ENCODE assay signal across 10 cellular contexts in the genomic region with DNA sequence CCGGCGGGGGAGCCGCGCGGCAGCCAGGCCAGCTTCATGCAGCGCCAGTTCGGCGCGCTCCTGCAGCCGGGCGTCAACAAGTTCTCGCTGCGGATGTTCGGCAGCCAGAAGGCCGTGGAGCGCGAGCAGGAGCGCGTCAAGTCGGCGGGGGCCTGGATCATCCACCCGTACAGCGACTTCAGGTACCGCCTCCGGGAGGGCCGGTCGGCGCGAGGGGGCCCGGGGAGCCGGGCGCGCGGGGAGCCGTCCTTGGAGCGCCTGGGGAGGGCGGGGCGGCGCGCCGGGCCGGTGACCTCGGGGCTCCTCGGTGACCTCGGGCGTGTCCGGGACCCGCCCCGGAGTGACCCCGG. TPM values are rescaled to one million over a fixed set of nuclear protein-coding genes. Genes with fewer than 3 reads are reported as not detected.
DNase-seq lines count a peak whose midpoint lies in the region; ATAC-seq and TF ChIP-seq lines count a peak whose summit lies in the region.
"Had no signal": no experiment of that assay in that cellular context is flagged by ENCODE, and none has a peak within 500 bp of the region (broad histone marks: within the 10 kb centered on the region; RNA-seq: fewer than 3 reads in every experiment).

No MANE protein-coding gene starts in this region.

- peak overlapping the region; percentile 55; the same call in 1 of the 2 replicates for H3K27ac ChIP-seq in VCaP
- H3K27ac ChIP-seq in foreskin keratinocyte, result no peak overlapping the region

- CTCF ChIA-PET in activated CD8-positive, alpha-beta memory T cell treated with anti-CD3 and anti-CD28 coated beads, Interleukin-2, amount 10 ng/mL, durations not matched to agents 7 days and 5 days (lab: Charles Lee), result interaction anchor here (0.8 kb wide), 1 partner anchor 144 kb away, joined by 3 read pairs; no protein-coding TSS in a partner anchor

- H3K27me3 ChIP-seq in endocrine pancreas (ENCODE audit: control insufficient read depth, insufficient read depth, low read length), result no peaks in the 10 kb centered on the region
- peaks cover 45% of the 10 kb centered on the region for H3K27me3 ChIP-seq in foreskin keratinocyte

- ATAC-seq in activated CD8-positive, alpha-beta memory T cell treated with anti-CD3 and anti-CD28 coated beads, Interleukin-2, amount 10 ng/mL, durations not matched to agents 7 days and 5 days, result peak; percentile 37
- peak; percentile 32 for ATAC-seq in stimulated activated naive CD8-positive, alpha-beta T cell treated with anti-CD3 and anti-CD28 coated beads, Interleukin-15, amount 100 ng/mL, for 72 hours
- no peak for ATAC-seq in foreskin keratinocyte
- ATAC-seq in HG03280 (IDR thresholded peaks at IDR 0.05; ENCODE audit: unreplicated experiment), result no peak

- no peaks in the 10 kb centered on the region for H3K4me1 ChIP-seq in endocrine pancreas (ENCODE audit: control insufficient read depth, insufficient read depth, low read length)
- H3K4me1 ChIP-seq in foreskin keratinocyte, result no peaks in the 10 kb centered on the region

- DNase-seq in activated CD8-positive, alpha-beta memory T cell treated with anti-CD3 and anti-CD28 coated beads, Interleukin-2, amount 10 ng/mL, durations not matched to agents 7 days and 5 days, result no peak
- no peak for DNase-seq in activated CD8-positive, alpha-beta memory T cell treated with anti-CD3 and anti-CD28 coated beads, Interleukin-2, amount 50 U/mL, for 48 hours
- peak; percentile 35 to 41 for DNase-seq in stimulated activated naive CD8-positive, alpha-beta T cell treated with anti-CD3 and anti-CD28 coated beads, Interleukin-15, amount 100 ng/mL, for 72 hours
- DNase-seq in NCI-H2081 treated with DMSO at 0.1 percent for 48 hours (lab: John Stamatoyannopoulos, UW) (no peak), foreskin keratinocyte (no peak)
- DNase-seq: activated gamma-delta T cell treated with Interleukin-2 at 50 U/mL for 16 hours, HCEC 1CT had no signal

- H3K36me3 Mint-ChIP-seq in activated CD8-positive, alpha-beta memory T cell treated with anti-CD3 and anti-CD28 coated beads, Interleukin-2, amount 10 ng/mL, durations not matched to agents 7 days and 5 days, result no peaks in the 10 kb centered on the region

- no peak overlapping the region for H3K4me3 Mint-ChIP-seq in activated CD8-positive, alpha-beta memory T cell treated with anti-CD3 and anti-CD28 coated beads, Interleukin-2, amount 10 ng/mL, durations not matched to agents 7 days and 5 days
- peak overlapping the region; percentile 45 to 61 for H3K4me3 Mint-ChIP-seq in stimulated activated naive CD8-positive, alpha-beta T cell treated with anti-CD3 and anti-CD28 coated beads, Interleukin-15, amount 100 ng/mL, for 72 hours

- peak overlapping the region; percentile 47 for H3K9ac ChIP-seq in endocrine pancreas (ENCODE audit: control insufficient read depth, insufficient read depth, low read length)

- no peaks in the 10 kb centered on the region for H3K36me3 ChIP-seq in endocrine pancreas (ENCODE audit: control insufficient read depth, insufficient read depth, low read length)

- TF ChIP-seq CTCF in VCaP (conservative IDR thresholded peaks at IDR 0.05), result no peak
- no peak for TF ChIP-seq CTCF in foreskin keratinocyte (conservative IDR thresholded peaks at IDR 0.05)

- no peaks in the 10 kb centered on the region for H3K9me3 ChIP-seq in endocrine pancreas (ENCODE audit: control insufficient read depth, low read length)

- peaks cover 2% of the 10 kb centered on the region for H3K4me1 Mint-ChIP-seq in activated CD8-positive, alpha-beta memory T cell treated with anti-CD3 and anti-CD28 coated beads, Interleukin-2, amount 10 ng/mL, durations not matched to agents 7 days and 5 days
- H3K4me1 Mint-ChIP-seq in stimulated activated naive CD8-positive, alpha-beta T cell treated with anti-CD3 and anti-CD28 coated beads, Interleukin-15, amount 100 ng/mL, for 72 hours, result peaks cover 12% of the 10 kb centered on the region

- H3K27me3 Mint-ChIP-seq in activated CD8-positive, alpha-beta memory T cell treated with anti-CD3 and anti-CD28 coated beads, Interleukin-2, amount 10 ng/mL, durations not matched to agents 7 days and 5 days, result peaks cover 37% of the 10 kb centered on the region
- H3K27me3 Mint-ChIP-seq in stimulated activated naive CD8-positive, alpha-beta T cell treated with anti-CD3 and anti-CD28 coated beads, Interleukin-15, amount 100 ng/mL, for 72 hours, result peaks cover 74% of the 10 kb centered on the region

- no peaks in the 10 kb centered on the region for H3K9me3 Mint-ChIP-seq in activated CD8-positive, alpha-beta memory T cell treated with anti-CD3 and anti-CD28 coated beads, Interleukin-2, amount 10 ng/mL, durations not matched to agents 7 days and 5 days (ENCODE audit: low read depth)
- H3K9me3 Mint-ChIP-seq in stimulated activated naive CD8-positive, alpha-beta T cell treated with anti-CD3 and anti-CD28 coated beads, Interleukin-15, amount 100 ng/mL, for 72 hours, result no peaks in the 10 kb centered on the region

- H3K4me3 ChIP-seq in endocrine pancreas (ENCODE audit: control insufficient read depth, insufficient read depth, low read length), result no peak overlapping the region

- H3K27ac Mint-ChIP-seq in activated CD8-positive, alpha-beta memory T cell treated with anti-CD3 and anti-CD28 coated beads, Interleukin-2, amount 10 ng/mL, durations not matched to agents 7 days and 5 days, result no peak overlapping the region
- no peak overlapping the region for H3K27ac Mint-ChIP-seq in stimulated activated naive CD8-positive, alpha-beta T cell treated with anti-CD3 and anti-CD28 coated beads, Interleukin-15, amount 100 ng/mL, for 72 hours

RNA-seq across cellular contexts. Expression of a gene that starts 0.7 kb away (rescaled TPM):
- total RNA-seq in activated CD8-positive, alpha-beta memory T cell treated with anti-CD3 and anti-CD28 coated beads, Interleukin-2, amount 10 ng/mL, durations not matched to agents 7 days and 5 days, result under 1 TPM; 0.67 to 0.75 TPM
- total RNA-seq in foreskin keratinocyte, result 0.20 and 0.21 TPM in 2 replicates
- 0.18 and 0.19 TPM in 2 replicates for polyA plus RNA-seq in foreskin keratinocyte

RNA-seq across cellular contexts. Expression of a gene that starts 18.0 kb away (rescaled TPM):
- 100 to 1,000 TPM; 206 to 225 TPM for total RNA-seq in activated CD8-positive, alpha-beta memory T cell treated with anti-CD3 and anti-CD28 coated beads, Interleukin-2, amount 10 ng/mL, durations not matched to agents 7 days and 5 days
- total RNA-seq in foreskin keratinocyte, result 526 and 567 TPM in 2 replicates
- 863 and 896 TPM in 2 replicates for polyA plus RNA-seq in foreskin keratinocyte

RNA-seq across cellular contexts. Expression of a gene that starts 43.0 kb away (rescaled TPM):
- 10 to 100 TPM; 65.0 to 68.1 TPM for total RNA-seq in activated CD8-positive, alpha-beta memory T cell treated with anti-CD3 and anti-CD28 coated beads, Interleukin-2, amount 10 ng/mL, durations not matched to agents 7 days and 5 days
- 54.7 and 68.1 TPM in 2 replicates for total RNA-seq in foreskin keratinocyte
- 59.9 and 69.5 TPM in 2 replicates for polyA plus RNA-seq in foreskin keratinocyte

RNA-seq across cellular contexts. Expression of a gene that starts 46.5 kb away (rescaled TPM):
- total RNA-seq in activated CD8-positive, alpha-beta memory T cell treated with anti-CD3 and anti-CD28 coated beads, Interleukin-2, amount 10 ng/mL, durations not matched to agents 7 days and 5 days, result 10 to 100 TPM; 46.9 to 76.3 TPM
- not detected in 2 replicates for total RNA-seq in foreskin keratinocyte
- 0.10 TPM in 1 of 2 replicates, not detected in the other for polyA plus RNA-seq in foreskin keratinocyte

RNA-seq across cellular contexts. Expression of a gene that starts 49.3 kb away (rescaled TPM):
- not detected for total RNA-seq in activated CD8-positive, alpha-beta memory T cell treated with anti-CD3 and anti-CD28 coated beads, Interleukin-2, amount 10 ng/mL, durations not matched to agents 7 days and 5 days
- not detected in 2 replicates for total RNA-seq in foreskin keratinocyte
- polyA plus RNA-seq in foreskin keratinocyte, result not detected in 2 replicates

Comparison
In these comparisons a context has a peak if more than half of its experiments do, and no peak if none do; other contexts are left out.
1. ATAC-seq: peak in activated CD8-positive, alpha-beta memory T cell treated with anti-CD3 and anti-CD28 coated beads, Interleukin-2, amount 10 ng/mL, durations not matched to agents 7 days and 5 days (single experiment) and stimulated activated naive CD8-positive, alpha-beta T cell treated with anti-CD3 and anti-CD28 coated beads, Interleukin-15, amount 100 ng/mL, for 72 hours (single experiment); none in foreskin keratinocyte (single experiment) and HG03280 (single experiment).
2. DNase-seq: peak in stimulated activated naive CD8-positive, alpha-beta T cell treated with anti-CD3 and anti-CD28 coated beads, Interleukin-15, amount 100 ng/mL, for 72 hours (2 of 2); none in activated CD8-positive, alpha-beta memory T cell treated with anti-CD3 and anti-CD28 coated beads, Interleukin-2, amount 10 ng/mL, durations not matched to agents 7 days and 5 days (single experiment), activated CD8-positive, alpha-beta memory T cell treated with anti-CD3 and anti-CD28 coated beads, Interleukin-2, amount 50 U/mL, for 48 hours (single experiment), NCI-H2081 treated with DMSO at 0.1 percent for 48 hours (single experiment) and foreskin keratinocyte (0 of 2).